ENCODE assay signal across 24 cellular contexts in genomic region chr11:33669598-33670249, GRCh38. TPM values are rescaled to one million over a fixed set of nuclear protein-coding genes. Genes with fewer than 3 reads are reported as not detected.
DNase-seq lines count a peak whose midpoint lies in the region; ATAC-seq and TF ChIP-seq lines count a peak whose summit lies in the region.
"Had no signal": no experiment of that assay in that cellular context is flagged by ENCODE, and none has a peak within 500 bp of the region (broad histone marks: within the 10 kb centered on the region; RNA-seq: fewer than 3 reads in every experiment).

No MANE protein-coding gene starts in this region.

- no peak for TF ChIP-seq POLR2A in testis (IDR thresholded peaks at IDR 0.05)

- H4K20me1 ChIP-seq in osteoblast (ENCODE audit: insufficient read depth, low read length), result no peaks in the 10 kb centered on the region

- H3K27me3 ChIP-seq in brain microvascular endothelial cell (replicated peaks), result no peaks in the 10 kb centered on the region
- no peaks in the 10 kb centered on the region for H3K27me3 ChIP-seq in osteoblast (ENCODE audit: insufficient read depth, low read length)
- no peaks in the 10 kb centered on the region for H3K27me3 ChIP-seq in testis
- H3K27me3 ChIP-seq: Peyer's patch had no signal

- H3K36me3 ChIP-seq in brain microvascular endothelial cell (replicated peaks) (peaks cover 12% of the 10 kb centered on the region), osteoblast (ENCODE audit: insufficient read depth, low read length) (peaks cover 2% of the 10 kb centered on the region), testis (ENCODE audit: low read depth, missing control alignments) (no peaks in the 10 kb centered on the region)
- H3K36me3 ChIP-seq: Peyer's patch had no signal

- no peaks in the 10 kb centered on the region for H3K79me2 ChIP-seq in osteoblast (ENCODE audit: insufficient read depth, low read length)

- H3K4me1 ChIP-seq in osteoblast (ENCODE audit: insufficient read depth, low read length) (peaks cover 28% of the 10 kb centered on the region), testis (no peaks in the 10 kb centered on the region)
- H3K4me1 ChIP-seq: Peyer's patch had no signal

- no peak overlapping the region for H2AFZ ChIP-seq in osteoblast (ENCODE audit: low read length)

- WGBS in testis, 2 donors, result 83 to 88% methylated on average over 5 of the region's 5 CpGs

- in situ Hi-C loops in brain microvascular endothelial cell (cut with HindIII; ENCODE audit: low pct_ligation_motif_present, low sequenced_read_pairs), result loop anchor here (25.0 kb wide), 1 partner anchor 307 kb away; no protein-coding TSS in a partner anchor

- peak; percentile 81 for DNase-seq in COLO829 (ENCODE audit: low spot score)
- DNase-seq in M059J (ENCODE audit: low read depth), result peak; percentile 29
- no peak for DNase-seq in brain microvascular endothelial cell
- no peak for DNase-seq in osteoblast (ENCODE audit: insufficient read length, low spot score, missing footprints)
- no peak for DNase-seq in stimulated activated CD4-positive, alpha-beta T cell treated with anti-CD3 and anti-CD28 coated beads, Interleukin-4, amount 100 ng/mL, for 1 hour
- DNase-seq in testis, result no peak
- DNase-seq in NCI-H1694 (lab: John Stamatoyannopoulos, UW), result no peak
- DNase-seq: CD4-positive, alpha-beta T cell; DMS153; KG1; NCI-H1092; NCI-H1436 treated with DMSO at 0.1 percent for 48 hours; NCI-H2029 treated with DMSO at 0.1 percent for 48 hours; NCI-H2171; NCI-H446; NK-92 treated with Interleukin-12 subunit alpha and Interleukin-12 subunit beta, amount 100 ng/mL, for 24 hours; Peyer's patch had no signal

- intact Hi-C loops in testis (cut with DNase I; ENCODE audit: low total_unique reads), result no loop called here

- peak overlapping the region; percentile 29 for H3K4me2 ChIP-seq in osteoblast (ENCODE audit: insufficient read depth, low read length)

- H3K9me3 ChIP-seq in osteoblast (ENCODE audit: low read depth, low read length) (no peaks in the 10 kb centered on the region), testis (no peaks in the 10 kb centered on the region)
- H3K9me3 ChIP-seq: Peyer's patch had no signal

- H3K4me3 ChIP-seq in brain microvascular endothelial cell (ENCODE audit: low read depth, low read length) (no peak overlapping the region), osteoblast (ENCODE audit: insufficient read depth, low read length) (no peak overlapping the region), testis (no peak overlapping the region)
- H3K4me3 ChIP-seq: GM12878, Peyer's patch had no signal

- peak overlapping the region; percentile 77 for H3K27ac ChIP-seq in brain microvascular endothelial cell
- no peak overlapping the region for H3K27ac ChIP-seq in osteoblast (ENCODE audit: low read depth, low read length)
- no peak overlapping the region for H3K27ac ChIP-seq in testis
- H3K27ac ChIP-seq: Peyer's patch had no signal

- ATAC-seq in GM19328 (IDR thresholded peaks at IDR 0.05; ENCODE audit: unreplicated experiment), result no peak
- ATAC-seq: HepG2, Right ventricle myocardium inferior had no signal

- TF ChIP-seq CTCF in brain microvascular endothelial cell (IDR thresholded peaks at IDR 0.05; ENCODE audit: low read depth, low read length, missing control alignments), result no peak
- no peak for TF ChIP-seq CTCF in osteoblast (IDR thresholded peaks at IDR 0.05; ENCODE audit: extremely low read depth, low read depth, low read length)
- no peak for TF ChIP-seq CTCF in testis (IDR thresholded peaks at IDR 0.05)

RNA-seq across cellular contexts. Expression of gene C11orf91, which starts 30.9 kb away (rescaled TPM):
- total RNA-seq in M059J (2014; rRNA removed; shearing (Covaris generic)), result not detected in 2 replicates
- total RNA-seq in osteoblast (not detected in 2 replicates), testis (under 1 TPM in 1 of 2 donors, not detected in 1; 0.81 TPM)
- polyA plus RNA-seq in testis (ENCODE audit: insufficient read depth, low read depth, low replicate concordance), result 12.8 TPM
- total RNA-seq: A172, GM12878, H4, Peyer's patch, Right ventricle myocardium inferior had no signal
- polyA plus RNA-seq: BJ, GM12878, HepG2 had no signal

Comparison
In these comparisons a context has a peak if more than half of its experiments do, and no peak if none do; other contexts are left out.
1. DNase-seq: peak in COLO829 (single experiment) and M059J (single experiment); none in brain microvascular endothelial cell (single experiment), osteoblast (single experiment), stimulated activated CD4-positive, alpha-beta T cell treated with anti-CD3 and anti-CD28 coated beads, Interleukin-4, amount 100 ng/mL, for 1 hour (single experiment), testis (single experiment) and NCI-H1694 (single experiment).